In genomic region chr18:50405582-50406271, GRCh38 we compare ENCODE assay signal across 13 cellular contexts.
DNase-seq lines count a peak whose midpoint lies in the region; ATAC-seq lines count a peak whose summit lies in the region.
"Had no signal": no experiment of that assay in that cellular context is flagged by ENCODE, and none has a peak within 500 bp of the region (broad histone marks: within the 10 kb centered on the region; RNA-seq: fewer than 3 reads in every experiment).

No MANE protein-coding gene starts in this region.

- DNase-seq in DMS53 (lab: John Stamatoyannopoulos, UW) (peak; percentile 96), NCI-H1105 (lab: John Stamatoyannopoulos, UW) (peak; percentile 40), NCI-H748 (lab: John Stamatoyannopoulos, UW; ENCODE audit: unreplicated experiment) (peak; percentile 97), left kidney (ENCODE audit: low read depth, low spot score) (peak; percentile 74), CD1c-positive myeloid dendritic cell (ENCODE audit: extremely low spot score) (no peak)
- DNase-seq: activated CD4-positive, alpha-beta memory T cell treated with anti-CD3 and anti-CD28 coated beads, Interleukin-2, amount 10 ng/mL, durations not matched to agents 7 days and 5 days; adrenal gland; cerebellar nuclear complex; SJCRH30; stimulated activated CD4-positive, alpha-beta T cell treated with anti-CD3 and anti-CD28 coated beads, Interleukin-15, amount 100 ng/mL, for 24 hours had no signal

- no peak for ATAC-seq in HG02588 (IDR thresholded peaks at IDR 0.05; ENCODE audit: unreplicated experiment)
- no peak for ATAC-seq in HG03095 (IDR thresholded peaks at IDR 0.05; ENCODE audit: unreplicated experiment)
- ATAC-seq in activated CD4-positive, CD25-positive, alpha-beta regulatory T cell treated with anti-CD3 and anti-CD28 coated beads, Interleukin-2, amount 50 U/mL, for 24 hours = no peak
